12 cellular contexts compared by ENCODE assay signal in the genomic region with DNA sequence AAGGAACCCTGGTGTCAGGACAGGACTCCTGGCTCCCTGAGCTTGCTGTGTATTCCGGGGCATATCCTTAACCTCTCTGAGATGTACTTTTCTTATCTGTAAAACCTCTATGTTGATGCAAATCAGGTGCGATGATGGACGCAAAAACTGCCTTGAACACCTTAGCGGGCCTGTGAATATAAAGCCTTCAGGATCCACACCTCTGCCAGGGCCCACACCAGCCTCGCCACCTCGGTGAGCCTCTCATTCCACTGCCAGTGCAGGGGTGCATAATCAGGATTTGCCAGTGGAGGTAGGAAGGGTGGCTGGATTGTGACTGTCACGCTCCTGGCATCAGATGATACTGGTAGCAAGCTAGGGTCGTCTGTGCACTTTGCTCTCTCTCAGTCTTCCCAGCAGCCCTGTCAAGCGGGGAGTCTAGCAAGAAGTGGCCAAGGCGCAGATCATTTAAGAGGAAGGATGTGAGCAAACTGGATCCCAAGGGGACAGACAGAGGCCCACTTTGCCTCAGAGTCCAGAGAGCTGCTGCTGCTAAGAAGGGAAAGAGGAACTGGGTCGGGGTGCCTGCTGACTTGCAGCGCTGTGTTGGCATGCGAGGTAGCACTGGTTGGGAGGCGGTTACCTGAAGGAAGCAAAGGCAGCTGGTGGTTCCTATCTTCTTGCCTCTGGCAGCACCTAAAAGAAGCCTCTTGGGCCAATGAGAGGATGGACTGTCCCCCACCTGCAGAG. TPM values are rescaled to one million over a fixed set of nuclear protein-coding genes. Genes with fewer than 3 reads are reported as not detected.
A peak's percentile ranks its signal among the peaks of the same experiment; 100 is the strongest.
DNase-seq lines count a peak whose midpoint lies in the region; ATAC-seq and TF ChIP-seq lines count a peak whose summit lies in the region.
"Had no signal": no experiment of that assay in that cellular context is flagged by ENCODE, and none has a peak within 500 bp of the region (broad histone marks: within the 10 kb centered on the region; RNA-seq: fewer than 3 reads in every experiment).

No MANE protein-coding gene starts in this region.

- peaks cover 90% of the 10 kb centered on the region for H3K4me1 Mint-ChIP-seq in activated CD4-positive, alpha-beta T cell treated with anti-CD3 and anti-CD28 coated beads for 36 hours
- H3K4me1 Mint-ChIP-seq in activated T-helper 2 cell treated with anti-CD3 and anti-CD28 coated beads, Interferon-gamma antibody, Interleukin-2, Interleukin-4, amounts not matched to agents 10 μg/mL and 5 μg/mL and 100 μg/mL, durations not matched to agents 14 hours and 24 hours and 36 hours (ENCODE audit: low read depth) = peaks cover 91% of the 10 kb centered on the region

- POLR2A ChIA-PET in activated CD4-positive, alpha-beta T cell treated with anti-CD3 and anti-CD28 coated beads for 36 hours (lab: Charles Lee) = no interaction called here

- CTCF ChIA-PET in activated CD4-positive, alpha-beta T cell treated with anti-CD3 and anti-CD28 coated beads for 36 hours (lab: Charles Lee) = interaction anchor here (1.4 to 2.4 kb wide), 2 partner anchors 8 to 9 kb away, joined by 6 to 9 read pairs; no protein-coding TSS in a partner anchor

- H3K9me3 Mint-ChIP-seq in activated CD4-positive, alpha-beta T cell treated with anti-CD3 and anti-CD28 coated beads for 36 hours (ENCODE audit: low read depth) = no peaks in the 10 kb centered on the region
- H3K9me3 Mint-ChIP-seq in activated T-helper 2 cell treated with anti-CD3 and anti-CD28 coated beads, Interferon-gamma antibody, Interleukin-2, Interleukin-4, amounts not matched to agents 10 μg/mL and 5 μg/mL and 100 μg/mL, durations not matched to agents 14 hours and 24 hours and 36 hours = no peaks in the 10 kb centered on the region
- H3K9me3 Mint-ChIP-seq: mesothelial cell of epicardium had no signal

- H3K27me3 ChIP-seq in HL-60 (ENCODE audit: insufficient read depth, poor library complexity, severe bottlenecking) = no peaks in the 10 kb centered on the region
- H3K27me3 ChIP-seq: MG63 had no signal

- no peaks in the 10 kb centered on the region for H3K27me3 Mint-ChIP-seq in activated CD4-positive, alpha-beta T cell treated with anti-CD3 and anti-CD28 coated beads for 36 hours
- H3K27me3 Mint-ChIP-seq in activated T-helper 2 cell treated with anti-CD3 and anti-CD28 coated beads, Interferon-gamma antibody, Interleukin-2, Interleukin-4, amounts not matched to agents 10 μg/mL and 5 μg/mL and 100 μg/mL, durations not matched to agents 14 hours and 24 hours and 36 hours (ENCODE audit: low read depth) = no peaks in the 10 kb centered on the region

- no peak for ATAC-seq in activated CD4-positive, alpha-beta T cell treated with anti-CD3 and anti-CD28 coated beads for 36 hours
- ATAC-seq in sciatic nerve (peak; percentile 18), HG03342 (IDR thresholded peaks at IDR 0.05; ENCODE audit: unreplicated experiment) (no peak)
- ATAC-seq: A549 had no signal

- H3K4me3 Mint-ChIP-seq in activated CD4-positive, alpha-beta T cell treated with anti-CD3 and anti-CD28 coated beads for 36 hours = no peak overlapping the region
- H3K4me3 Mint-ChIP-seq in activated T-helper 2 cell treated with anti-CD3 and anti-CD28 coated beads, Interferon-gamma antibody, Interleukin-2, Interleukin-4, amounts not matched to agents 10 μg/mL and 5 μg/mL and 100 μg/mL, durations not matched to agents 14 hours and 24 hours and 36 hours (ENCODE audit: low read depth) = no peak overlapping the region
- H3K4me3 Mint-ChIP-seq: mesothelial cell of epicardium had no signal

- no peak for DNase-seq in activated CD4-positive, alpha-beta T cell treated with anti-CD3 and anti-CD28 coated beads for 36 hours
- no peak for DNase-seq in activated CD4-positive, alpha-beta T cell treated with anti-CD3 and anti-CD28 coated beads for 4 hours
- DNase-seq in HL-60 (ENCODE audit: low read depth in 1 of 2, low spot score in 1 of 2) (peak; percentile 86 to 96), sciatic nerve (ENCODE audit: low spot score) (no peak), SW 1271 (lab: John Stamatoyannopoulos, UW) (no peak), HPDE6-E6E7 (ENCODE audit: extremely low spot score) (no peak)
- DNase-seq in activated T-helper 2 cell treated with anti-CD3 and anti-CD28 coated beads, Interferon-gamma antibody, Interleukin-2, Interleukin-4, amounts not matched to agents 10 μg/mL and 5 μg/mL and 100 μg/mL, durations not matched to agents 14 hours and 24 hours and 36 hours (ENCODE audit: low spot score) = no peak
- DNase-seq: activated CD4-positive, alpha-beta T cell treated with anti-CD3 and anti-CD28 coated beads for 1 hour; MG63 had no signal

- H3K27ac ChIP-seq in HL-60 (replicated peaks) = peak overlapping the region; percentile 78

- no peak for TF ChIP-seq CTCF in HL-60 (IDR thresholded peaks at IDR 0.05; ENCODE audit: insufficient read depth, low read length)

- H3K36me3 Mint-ChIP-seq in activated CD4-positive, alpha-beta T cell treated with anti-CD3 and anti-CD28 coated beads for 36 hours (ENCODE audit: low read depth) = peaks cover 23% of the 10 kb centered on the region
- peaks cover 53% of the 10 kb centered on the region for H3K36me3 Mint-ChIP-seq in activated T-helper 2 cell treated with anti-CD3 and anti-CD28 coated beads, Interferon-gamma antibody, Interleukin-2, Interleukin-4, amounts not matched to agents 10 μg/mL and 5 μg/mL and 100 μg/mL, durations not matched to agents 14 hours and 24 hours and 36 hours (ENCODE audit: low read depth)

- H3K27ac Mint-ChIP-seq in activated CD4-positive, alpha-beta T cell treated with anti-CD3 and anti-CD28 coated beads for 36 hours = peak overlapping the region; percentile 2
- H3K27ac Mint-ChIP-seq in activated T-helper 2 cell treated with anti-CD3 and anti-CD28 coated beads, Interferon-gamma antibody, Interleukin-2, Interleukin-4, amounts not matched to agents 10 μg/mL and 5 μg/mL and 100 μg/mL, durations not matched to agents 14 hours and 24 hours and 36 hours = peak overlapping the region; percentile 23

- intact Hi-C loops in activated CD4-positive, alpha-beta T cell treated with anti-CD3 and anti-CD28 coated beads for 36 hours (cut with DNase I, micrococcal nuclease) = no loop called here
- intact Hi-C loops in activated T-helper 2 cell treated with anti-CD3 and anti-CD28 coated beads, Interferon-gamma antibody, Interleukin-2, Interleukin-4, amounts not matched to agents 10 μg/mL and 5 μg/mL and 100 μg/mL, durations not matched to agents 14 hours and 24 hours and 36 hours (cut with micrococcal nuclease) = no loop called here
- intact Hi-C loops in sciatic nerve (cut with DNase I) = no loop called here

- H3K4me3 ChIP-seq in HL-60 (replicated peaks; ENCODE audit: insufficient read depth, low read length) = no peak overlapping the region
- H3K4me3 ChIP-seq: A549, MG63 had no signal

RNA-seq across cellular contexts. Expression of gene SMAD3, which starts 27.9 kb away (rescaled TPM):
- 10 to 100 TPM; 33.7 to 40.8 TPM for total RNA-seq in activated CD4-positive, alpha-beta T cell treated with anti-CD3 and anti-CD28 coated beads for 36 hours
- 25.2 and 28.1 TPM in 2 replicates for total RNA-seq in activated T-helper 2 cell treated with anti-CD3 and anti-CD28 coated beads, Interferon-gamma antibody, Interleukin-2, Interleukin-4, amounts not matched to agents 10 μg/mL and 5 μg/mL and 100 μg/mL, durations not matched to agents 14 hours and 24 hours and 36 hours
- total RNA-seq in sciatic nerve = 58.8 TPM

Comparison
In these comparisons a context has a peak if more than half of its experiments do, and no peak if none do; other contexts are left out.
1. DNase-seq: peak in HL-60 (2 of 2); none in activated CD4-positive, alpha-beta T cell treated with anti-CD3 and anti-CD28 coated beads for 36 hours (single experiment), activated CD4-positive, alpha-beta T cell treated with anti-CD3 and anti-CD28 coated beads for 4 hours (0 of 2), activated T-helper 2 cell treated with anti-CD3 and anti-CD28 coated beads, Interferon-gamma antibody, Interleukin-2, Interleukin-4, amounts not matched to agents 10 μg/mL and 5 μg/mL and 100 μg/mL, durations not matched to agents 14 hours and 24 hours and 36 hours (single experiment), sciatic nerve (single experiment), SW 1271 (0 of 2) and HPDE6-E6E7 (single experiment).